ENCODE assay signal across 8 cellular contexts in the genomic region with DNA sequence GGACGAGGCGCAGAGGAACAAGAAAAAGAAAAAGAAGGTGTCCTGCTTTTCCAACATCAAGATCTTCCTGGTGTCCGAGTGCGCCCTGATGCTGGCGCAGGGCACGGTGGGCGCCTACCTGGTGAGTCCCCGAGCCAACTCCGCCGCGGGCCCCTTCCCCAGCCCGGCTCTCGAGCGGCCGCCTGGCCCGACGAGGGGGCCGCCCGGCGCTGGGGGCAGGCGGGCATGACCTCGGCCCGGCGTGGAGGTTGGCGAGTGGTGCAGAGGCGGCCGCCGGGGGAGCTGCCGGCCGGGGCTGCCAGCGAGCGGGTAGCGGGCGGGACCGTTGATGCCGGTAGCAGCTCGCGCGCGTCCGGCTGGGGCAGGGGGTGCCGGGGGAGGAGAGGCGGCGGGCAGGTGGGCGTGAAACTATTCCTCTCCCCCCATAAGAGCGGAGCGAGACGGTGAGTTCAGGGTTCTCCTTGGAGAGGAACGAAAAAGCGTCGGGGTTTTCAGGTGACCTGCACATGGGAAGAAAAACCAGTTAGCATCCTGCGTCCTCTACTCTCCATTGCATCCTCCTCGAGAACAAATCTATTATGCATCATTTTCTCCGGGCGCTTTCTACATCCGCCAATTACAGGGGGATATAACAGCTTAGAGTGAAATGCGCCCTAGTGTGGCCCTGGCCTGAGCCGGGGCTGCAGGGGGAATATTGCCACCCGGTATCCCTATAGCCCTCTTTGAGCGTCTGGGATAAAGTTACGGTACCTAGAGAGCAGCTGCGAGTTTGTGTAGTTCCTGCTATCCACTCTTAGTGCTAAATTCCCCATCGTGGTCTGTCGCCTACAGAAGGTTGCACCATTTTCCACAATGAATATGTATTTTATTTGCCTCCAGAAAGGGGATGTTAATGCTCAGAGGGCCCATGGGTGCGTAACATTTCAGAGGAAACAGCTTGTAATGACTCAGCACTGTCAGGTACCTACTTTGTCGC. TPM values are rescaled to one million over a fixed set of nuclear protein-coding genes. Genes with fewer than 3 reads are reported as not detected.
DNase-seq lines count a peak whose midpoint lies in the region; ATAC-seq and TF ChIP-seq lines count a peak whose summit lies in the region.

No MANE protein-coding gene starts in this region.

- H3K9me3 Mint-ChIP-seq in activated naive CD4-positive, alpha-beta T cell treated with anti-CD3 and anti-CD28 coated beads, Interleukin-2, amount 50 U/mL, for 24 hours: no peaks in the 10 kb centered on the region

- H3K4me1 ChIP-seq in HAP-1: peaks cover 7% of the 10 kb centered on the region

- peak overlapping the region; percentile 86 for H3K4me3 Mint-ChIP-seq in activated naive CD4-positive, alpha-beta T cell treated with anti-CD3 and anti-CD28 coated beads, Interleukin-2, amount 50 U/mL, for 24 hours

- H3K27me3 Mint-ChIP-seq in activated naive CD4-positive, alpha-beta T cell treated with anti-CD3 and anti-CD28 coated beads, Interleukin-2, amount 50 U/mL, for 24 hours: no peaks in the 10 kb centered on the region

- H3K4me3 ChIP-seq in HAP-1: peak overlapping the region; percentile 50

- H3K27ac Mint-ChIP-seq in activated naive CD4-positive, alpha-beta T cell treated with anti-CD3 and anti-CD28 coated beads, Interleukin-2, amount 50 U/mL, for 24 hours: peak overlapping the region; percentile 51

- TF ChIP-seq CTCF in omental fat pad (IDR thresholded peaks at IDR 0.05): no peak

- H3K4me1 Mint-ChIP-seq in activated naive CD4-positive, alpha-beta T cell treated with anti-CD3 and anti-CD28 coated beads, Interleukin-2, amount 50 U/mL, for 24 hours: peaks cover 73% of the 10 kb centered on the region

- DNase-seq in HAP-1 (ENCODE audit: low spot score in 2 of 2): peak in 1 of 2 experiments; percentile 49
- peak; percentile 52 for DNase-seq in RKO (ENCODE audit: low spot score)
- peak; percentile 77 for DNase-seq in Right ventricle myocardium inferior (ENCODE audit: missing footprints)
- no peak for DNase-seq in omental fat pad (ENCODE audit: low spot score)
- DNase-seq in NCI-H187 (lab: John Stamatoyannopoulos, UW): no peak

- peak; percentile 41 for ATAC-seq in Right ventricle myocardium inferior
- ATAC-seq in omental fat pad (ENCODE audit: low FRiP score): peak; percentile 67
- no peak for ATAC-seq in GM18873 (IDR thresholded peaks at IDR 0.05; ENCODE audit: low FRiP score, unreplicated experiment)
- no peak for ATAC-seq in HG02885 (IDR thresholded peaks at IDR 0.05; ENCODE audit: poor library complexity, unreplicated experiment)

- no peaks in the 10 kb centered on the region for H3K9me3 ChIP-seq in HAP-1

- no peaks in the 10 kb centered on the region for H3K36me3 Mint-ChIP-seq in activated naive CD4-positive, alpha-beta T cell treated with anti-CD3 and anti-CD28 coated beads, Interleukin-2, amount 50 U/mL, for 24 hours

- in situ Hi-C loops in HAP-1 (cut with MboI; ENCODE audit: low sequenced_read_pairs): no loop called here

- no peaks in the 10 kb centered on the region for H3K27me3 ChIP-seq in HAP-1 (ENCODE audit: low read depth)

- no peaks in the 10 kb centered on the region for H3K36me3 ChIP-seq in HAP-1 (replicated peaks)

- intact Hi-C loops in Right ventricle myocardium inferior (cut with DNase I): loop anchor here (1.0 to 10.0 kb wide), 6 partner anchors 89 to 549 kb away; no protein-coding TSS in a partner anchor

RNA-seq across cellular contexts. Expression of a gene that starts 0.7 kb away (rescaled TPM):
- total RNA-seq in Right ventricle myocardium inferior (45.9 TPM), omental fat pad (10 to 100 TPM; 12.3 to 21.8 (median 14.8) TPM)

Comparison
In these comparisons a context has a peak if more than half of its experiments do, and no peak if none do; other contexts are left out.
1. DNase-seq: peak in RKO (single experiment) and Right ventricle myocardium inferior (single experiment); none in omental fat pad (single experiment) and NCI-H187 (0 of 2).
2. ATAC-seq: peak in Right ventricle myocardium inferior (single experiment) and omental fat pad (single experiment); none in GM18873 (single experiment) and HG02885 (single experiment).